In genomic region chr1:203361843-203362524, GRCh38 we compare ENCODE assay signal across 13 cellular contexts. TPM values are rescaled to one million over a fixed set of nuclear protein-coding genes. Genes with fewer than 3 reads are reported as not detected.
A peak's percentile ranks its signal among the peaks of the same experiment; 100 is the strongest.
DNase-seq lines count a peak whose midpoint lies in the region; ATAC-seq, FAIRE-seq and TF ChIP-seq lines count a peak whose summit lies in the region.
"Had no signal": no experiment of that assay in that cellular context is flagged by ENCODE, and none has a peak within 500 bp of the region (broad histone marks: within the 10 kb centered on the region; RNA-seq: fewer than 3 reads in every experiment).

No MANE protein-coding gene starts in this region.

- POLR2A ChIA-PET in WTC11 (lab: Charles Lee), result interaction anchor here (1.2 kb wide), 1 partner anchor 18 kb away, joined by 3 read pairs; no protein-coding TSS in a partner anchor

- peak; percentile 29 for DNase-seq in BE2C
- DNase-seq in NB4 (ENCODE audit: low read depth), result peak; percentile 18
- DNase-seq in bronchial epithelial cell (ENCODE audit: low read depth), result peak; percentile 64
- DNase-seq in Right ventricle myocardium superior, result no peak
- DNase-seq in WTC11 (ENCODE audit: low spot score), result no peak
- DNase-seq in SIG-M5 (lab: John Stamatoyannopoulos, UW), result no peak
- DNase-seq: caudate nucleus; CD8-positive, alpha-beta memory T cell; NCI-H1048; pancreas had no signal

- CTCF ChIA-PET in WTC11 (lab: Charles Lee), result interaction anchor here (1.5 to 3.8 kb wide), 2 partner anchors 19 to 89 kb away, joined by 3 to 16 read pairs; no protein-coding TSS in a partner anchor

- H3K9me3 Mint-ChIP-seq in WTC11, result no peaks in the 10 kb centered on the region; the same call in 1 of the 2 replicates

- intact Hi-C loops in Right ventricle myocardium superior (cut with DNase I), result no loop called here

- H3K9me3 ChIP-seq in BE2C (no peaks in the 10 kb centered on the region), mesodermal cell (ENCODE audit: control insufficient read depth, low read length) (no peaks in the 10 kb centered on the region)
- H3K9me3 ChIP-seq: pancreas had no signal

- peaks cover 7% of the 10 kb centered on the region; the same call in 1 of the 2 replicates for H3K4me1 Mint-ChIP-seq in WTC11
- H3K4me1 Mint-ChIP-seq: CD8-positive, alpha-beta memory T cell had no signal

- H3K36me3 Mint-ChIP-seq in WTC11, result no peaks in the 10 kb centered on the region

- WGBS in mesodermal cell (ENCODE audit: insufficient coverage in 2 of 2), 2 experiments, result 77 to 85% methylated on average over 6 to 7 of the region's 7 CpGs

- no peak for FAIRE-seq in bronchial epithelial cell (lab: Jason Lieb, UNC)
- FAIRE-seq: pancreas had no signal

- H3K4me1 ChIP-seq in BE2C (peaks cover 49% of the 10 kb centered on the region), mesodermal cell (ENCODE audit: control insufficient read depth, insufficient read depth, low read length, poor library complexity, severe bottlenecking) (peaks cover 29% of the 10 kb centered on the region)
- H3K4me1 ChIP-seq: pancreas had no signal

- TF ChIP-seq CTCF in BE2C (IDR thresholded peaks at IDR 0.05; ENCODE audit: low read depth, low read length), result no peak
- TF ChIP-seq CTCF in NB4 (IDR thresholded peaks at IDR 0.05; ENCODE audit: low read depth, low read length), result no peak
- no peak for TF ChIP-seq CTCF in bronchial epithelial cell (IDR thresholded peaks at IDR 0.05; ENCODE audit: insufficient read depth, low read length, severe bottlenecking)
- no peak for TF ChIP-seq CTCF in WTC11 (IDR thresholded peaks at IDR 0.05)

- H3K27me3 ChIP-seq in BE2C (no peaks in the 10 kb centered on the region), bronchial epithelial cell (ENCODE audit: control insufficient read depth, insufficient read depth, low read length) (peaks cover 1% of the 10 kb centered on the region)
- H3K27me3 ChIP-seq: pancreas had no signal

- H3K27me3 Mint-ChIP-seq in WTC11 (ENCODE audit: low read depth), result peaks cover 13% of the 10 kb centered on the region

- H3K4me3 Mint-ChIP-seq in WTC11, result no peak overlapping the region
- H3K4me3 Mint-ChIP-seq: CD8-positive, alpha-beta memory T cell had no signal

- H3K27ac Mint-ChIP-seq in WTC11, result no peak overlapping the region
- H3K27ac Mint-ChIP-seq: CD8-positive, alpha-beta memory T cell had no signal

- no peak for TF ChIP-seq POLR2A in NB4 (IDR thresholded peaks at IDR 0.05; ENCODE audit: extremely low read depth, insufficient read length)

- ATAC-seq in Right ventricle myocardium superior (ENCODE audit: poor library complexity) (no peak), WTC11 (no peak; the same call in 1 of the 2 replicates), GM18858 (IDR thresholded peaks at IDR 0.05; ENCODE audit: unreplicated experiment) (no peak)

- H3K27ac ChIP-seq in mesodermal cell (ENCODE audit: low read depth, low read length, severe bottlenecking), result peak overlapping the region; percentile 49
- H3K27ac ChIP-seq: pancreas, RWPE1 had no signal

- H3K4me3 ChIP-seq in BE2C (ENCODE audit: low read depth, low read length) (no peak overlapping the region), NB4 (ENCODE audit: low read depth, low read length) (no peak overlapping the region), bronchial epithelial cell (ENCODE audit: low read depth, low read length) (no peak overlapping the region), mesodermal cell (ENCODE audit: extremely low read depth, insufficient read depth, low read length, poor library complexity, severe bottlenecking) (no peak overlapping the region)
- H3K4me3 ChIP-seq: pancreas had no signal

- no peaks in the 10 kb centered on the region for H3K36me3 ChIP-seq in BE2C
- no peaks in the 10 kb centered on the region for H3K36me3 ChIP-seq in bronchial epithelial cell (ENCODE audit: control insufficient read depth, insufficient read depth, low read length)
- no peaks in the 10 kb centered on the region for H3K36me3 ChIP-seq in mesodermal cell (ENCODE audit: control insufficient read depth, insufficient read depth, low read length)
- H3K36me3 ChIP-seq: pancreas had no signal

TF ChIP-seq in WTC11, 78 proteins besides CTCF, POLR2A, EP300 and RAD21:
- no peak for TF ChIP-seq FOXJ3 (CRISPR knock-in tag; IDR thresholded peaks at IDR 0.05; ENCODE audit: borderline replicate concordance)
- no peak for TF ChIP-seq ZNF671 (CRISPR knock-in tag; IDR thresholded peaks at IDR 0.05)
- no peak for TF ChIP-seq MYBL2 (CRISPR knock-in tag; IDR thresholded peaks at IDR 0.05)
- TF ChIP-seq ZNF263 (CRISPR knock-in tag; IDR thresholded peaks at IDR 0.05; ENCODE audit: low read depth), result no peak
- TF ChIP-seq ATF1 (CRISPR knock-in tag; IDR thresholded peaks at IDR 0.05), result no peak
- no peak for TF ChIP-seq IRF2 (CRISPR knock-in tag; IDR thresholded peaks at IDR 0.05; ENCODE audit: borderline replicate concordance, low read depth)
- no peak for TF ChIP-seq USF2 (CRISPR knock-in tag; IDR thresholded peaks at IDR 0.05)
- TF ChIP-seq ZNF219 (CRISPR knock-in tag; IDR thresholded peaks at IDR 0.05; ENCODE audit: borderline replicate concordance), result no peak
- no peak for TF ChIP-seq ZNF121 (CRISPR knock-in tag; IDR thresholded peaks at IDR 0.05)
- TF ChIP-seq GABPB1 (CRISPR knock-in tag; IDR thresholded peaks at IDR 0.05), result no peak
- no peak for TF ChIP-seq NR1H2 (CRISPR knock-in tag; IDR thresholded peaks at IDR 0.05)
- no peak for TF ChIP-seq MXD4 (CRISPR knock-in tag; IDR thresholded peaks at IDR 0.05; ENCODE audit: borderline replicate concordance)
- TF ChIP-seq TEAD1 (CRISPR knock-in tag; IDR thresholded peaks at IDR 0.05), result no peak
- no peak for TF ChIP-seq FOXP1 (CRISPR knock-in tag; IDR thresholded peaks at IDR 0.05; ENCODE audit: borderline replicate concordance)
- no peak for TF ChIP-seq HMGXB4 (CRISPR knock-in tag; IDR thresholded peaks at IDR 0.05)
- TF ChIP-seq ZMAT4 (CRISPR knock-in tag; IDR thresholded peaks at IDR 0.05), result no peak
- no peak for TF ChIP-seq FOXP4 (CRISPR knock-in tag; IDR thresholded peaks at IDR 0.05)
- TF ChIP-seq NFE2L1 (CRISPR knock-in tag; IDR thresholded peaks at IDR 0.05), result no peak
TF ChIP-seq in WTC11: peak in this region for 0.

RNA-seq across cellular contexts. Expression of gene FMOD, which starts 11.1 kb away (rescaled TPM):
- polyA plus RNA-seq in BE2C (2012; ENCODE audit: insufficient read depth, insufficient read length, low read depth), result 0.85 TPM
- total RNA-seq in bronchial epithelial cell (0.26 TPM in 1 of 2 replicates, not detected in the other), Right ventricle myocardium superior (5.9 TPM), WTC11 (2021) (0.05 to 0.79 TPM (median 0.14 TPM) in 3 replicates)
- 16.6 TPM for polyA plus RNA-seq in mesodermal cell (2013, experiment 1 of 2)
- 18.2 TPM for polyA plus RNA-seq in mesodermal cell (2013, experiment 2 of 2)
- polyA plus RNA-seq: CD8-positive, alpha-beta memory T cell had no signal

RNA-seq across cellular contexts. Expression of gene BTG2, which starts 56.7 kb away (rescaled TPM):
- polyA plus RNA-seq in BE2C (2012; ENCODE audit: insufficient read depth, insufficient read length, low read depth), result 15.1 TPM
- total RNA-seq in bronchial epithelial cell (12.9 and 25.9 TPM in 2 replicates), Right ventricle myocardium superior (40.5 TPM), WTC11 (2021) (13.5 to 19.4 TPM (median 15.4 TPM) in 3 replicates)
- 55.1 TPM for polyA plus RNA-seq in mesodermal cell (2013, experiment 1 of 2)
- 43.4 TPM for polyA plus RNA-seq in mesodermal cell (2013, experiment 2 of 2)

Comparison
In these comparisons a context has a peak if more than half of its experiments do, and no peak if none do; other contexts are left out.
1. DNase-seq: peak in BE2C (single experiment), NB4 (single experiment) and bronchial epithelial cell (single experiment); none in Right ventricle myocardium superior (single experiment), WTC11 (single experiment) and SIG-M5 (single experiment).